In the genomic region with DNA sequence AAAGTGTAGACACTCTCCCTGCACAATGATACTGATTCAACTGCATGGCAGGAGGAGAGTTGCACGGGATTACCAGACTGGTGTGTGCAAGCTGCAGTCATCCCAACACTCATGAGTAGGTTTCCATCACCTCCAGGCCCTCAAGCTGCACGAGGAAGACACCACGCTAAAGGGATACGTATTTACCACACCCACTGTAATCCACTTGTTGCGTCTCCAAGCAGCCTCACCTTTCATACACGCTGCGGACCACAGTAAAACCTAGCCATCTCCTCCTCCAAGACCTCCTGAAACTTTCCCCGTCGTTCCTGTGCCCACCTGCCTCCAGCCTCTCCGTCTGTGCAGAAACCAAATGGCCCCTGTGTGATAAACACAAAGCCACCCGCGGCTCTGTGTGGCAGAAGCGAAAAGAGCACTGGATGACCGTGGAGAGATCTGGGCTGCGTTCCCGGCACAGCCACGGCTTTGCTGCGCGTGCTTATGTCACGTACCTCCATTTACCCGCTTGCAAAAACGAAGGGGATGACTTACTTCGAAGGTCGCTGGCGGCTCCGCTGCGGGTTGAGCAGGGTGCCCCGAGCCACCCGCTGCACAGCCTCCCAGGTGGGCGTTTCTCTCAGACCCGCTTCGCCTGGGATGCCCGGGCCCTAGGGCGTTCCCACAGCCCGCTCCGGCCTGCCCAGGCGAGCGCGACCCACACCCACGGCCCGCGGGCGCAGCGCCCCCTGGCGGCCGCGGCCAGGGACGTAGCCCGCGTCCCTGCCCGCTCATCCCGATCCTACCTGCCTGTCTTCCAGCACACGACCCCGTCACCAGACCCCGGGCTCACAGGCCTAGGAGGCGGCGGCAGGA, we compare ENCODE assay signal across 8 cellular contexts. TPM values are rescaled to one million over a fixed set of nuclear protein-coding genes. Genes with fewer than 3 reads are reported as not detected.
A peak's percentile ranks its signal among the peaks of the same experiment; 100 is the strongest.
DNase-seq lines count a peak whose midpoint lies in the region; ATAC-seq and TF ChIP-seq lines count a peak whose summit lies in the region.

No MANE protein-coding gene starts in this region.

- DNase-seq in activated naive CD4-positive, alpha-beta T cell treated with Interleukin-2 at 50 U/mL for 16 hours, result peak; percentile 52
- no peak for DNase-seq in activated naive CD4-positive, alpha-beta T cell treated with anti-CD3 and anti-CD28 coated beads, Interleukin-2, amount 50 U/mL, for 16 hours
- peak; percentile 79 for DNase-seq in NCI-H1105 treated with DMSO at 0.1 percent for 48 hours (lab: John Stamatoyannopoulos, UW)
- peak; percentile 69 for DNase-seq in UCSD-AML1 (lab: John Stamatoyannopoulos, UW; ENCODE audit: unreplicated experiment)
- peak; percentile 46 for DNase-seq in choroid plexus epithelial cell (ENCODE audit: low read depth)
- peak; percentile 54 to 70 for DNase-seq in left colon
- peak; percentile 13 for DNase-seq in stimulated activated CD4-positive, alpha-beta T cell treated with anti-CD3 and anti-CD28 coated beads, Interleukin-2, amount 100 ng/mL, for 4 hours (ENCODE audit: low read depth)

- peak; percentile 46 for TF ChIP-seq CTCF in choroid plexus epithelial cell (conservative IDR thresholded peaks at IDR 0.05; ENCODE audit: low read depth, low read length)

- peak overlapping the region; percentile 100 for H3K4me3 ChIP-seq in choroid plexus epithelial cell (ENCODE audit: low read depth, low read length)

- intact Hi-C loops in left colon (cut with DNase I, micrococcal nuclease), result loop anchor here in 1 of 2 donors (10.0 kb wide), 1 partner anchor 122 kb away; no protein-coding TSS in a partner anchor

- ATAC-seq in HG02763 (IDR thresholded peaks at IDR 0.05; ENCODE audit: unreplicated experiment), result peak; percentile 68
- peak; percentile 81 for ATAC-seq in left colon

RNA-seq across cellular contexts. Expression of gene ABCC5, which starts 0.6 kb away (rescaled TPM):
- total RNA-seq in left colon, result 10 to 100 TPM; 46.6 to 47.6 TPM

RNA-seq across cellular contexts. Expression of gene HTR3D, which starts 14.5 kb away (rescaled TPM):
- not detected for total RNA-seq in left colon

RNA-seq across cellular contexts. Expression of gene HTR3C, which starts 35.8 kb away (rescaled TPM):
- not detected for total RNA-seq in left colon
